Comparison of ENCODE assay signal across 13 cellular contexts in genomic region chr13:77222909-77223308, GRCh38.
"Had no signal": no experiment of that assay in that cellular context is flagged by ENCODE, and none has a peak within 500 bp of the region (broad histone marks: within the 10 kb centered on the region; RNA-seq: fewer than 3 reads in every experiment).

No MANE protein-coding gene starts in this region.

- ATAC-seq: gastroesophageal sphincter, left lung had no signal

- H3K4me3 Mint-ChIP-seq: activated T-helper 1 cell treated with anti-CD3 and anti-CD28 coated beads, Interleukin-12 subunit alpha, Interleukin-12 subunit beta, Interleukin-2, Interleukin-4 antibody, amounts not matched to agents 30 ng/mL and 10 ng/mL and 1 ng/mL, durations not matched to agents 14 hours and 24 hours and 36 hours; stimulated activated naive CD8-positive, alpha-beta T cell treated with anti-CD3 and anti-CD28 coated beads, Interleukin-15, Interleukin-2, amounts not matched to agents 100 ng/mL and 50 ng/mL, for 24 hours had no signal

- H3K27me3 Mint-ChIP-seq: stimulated activated naive CD8-positive, alpha-beta T cell treated with anti-CD3 and anti-CD28 coated beads, Interleukin-15, Interleukin-2, amounts not matched to agents 100 ng/mL and 50 ng/mL, for 24 hours had no signal

- DNase-seq: activated CD4-positive, CD25-positive, alpha-beta regulatory T cell; activated naive CD4-positive, alpha-beta T cell treated with Interleukin-2 at 50 U/mL for 16 hours; central memory CD4-positive, alpha-beta T cell; effector memory CD4-positive, alpha-beta T cell; islet precursor cell; left lung; mesenchymal stem cell; stimulated activated CD4-positive, alpha-beta T cell treated with anti-CD3 and anti-CD28 coated beads, Interleukin-12 subunit alpha, Interleukin-12 subunit beta, amount 100 ng/mL, for 4 hours; testis had no signal

- H3K27ac Mint-ChIP-seq: activated T-helper 1 cell treated with anti-CD3 and anti-CD28 coated beads, Interleukin-12 subunit alpha, Interleukin-12 subunit beta, Interleukin-2, Interleukin-4 antibody, amounts not matched to agents 30 ng/mL and 10 ng/mL and 1 ng/mL, durations not matched to agents 14 hours and 24 hours and 36 hours; stimulated activated naive CD8-positive, alpha-beta T cell treated with anti-CD3 and anti-CD28 coated beads, Interleukin-15, Interleukin-2, amounts not matched to agents 100 ng/mL and 50 ng/mL, for 24 hours had no signal

- H3K9me3 Mint-ChIP-seq: activated T-helper 1 cell treated with anti-CD3 and anti-CD28 coated beads, Interleukin-12 subunit alpha, Interleukin-12 subunit beta, Interleukin-2, Interleukin-4 antibody, amounts not matched to agents 30 ng/mL and 10 ng/mL and 1 ng/mL, durations not matched to agents 14 hours and 24 hours and 36 hours; stimulated activated naive CD8-positive, alpha-beta T cell treated with anti-CD3 and anti-CD28 coated beads, Interleukin-15, Interleukin-2, amounts not matched to agents 100 ng/mL and 50 ng/mL, for 24 hours had no signal

- FAIRE-seq: TTC549 had no signal
